1 cellular context compared by ENCODE assay signal in genomic region chr10:104273899-104274575, GRCh38.
A peak's percentile ranks its signal among the peaks of the same experiment; 100 is the strongest.
TF ChIP-seq lines count a peak whose summit lies in the region.

No MANE protein-coding gene starts in this region.

TF ChIP-seq in HepG2, 621 proteins besides CTCF, POLR2A, EP300 and RAD21:
- TF ChIP-seq ONECUT2 (CRISPR knock-in tag; IDR thresholded peaks at IDR 0.05) (no peak), ZFY (CRISPR knock-in tag; IDR thresholded peaks at IDR 0.05) (0 out of 2 replicates have a peak, but pooled peaks have one; percentile 1)
